In genomic region chr4:72935462-72935861, GRCh38 we compare ENCODE assay signal across 16 cellular contexts.
A peak's percentile ranks its signal among the peaks of the same experiment; 100 is the strongest.
DNase-seq lines count a peak whose midpoint lies in the region; ATAC-seq and TF ChIP-seq lines count a peak whose summit lies in the region.
"Had no signal": no experiment of that assay in that cellular context is flagged by ENCODE, and none has a peak within 500 bp of the region (broad histone marks: within the 10 kb centered on the region; RNA-seq: fewer than 3 reads in every experiment).

No MANE protein-coding gene starts in this region.

- H3K27me3 Mint-ChIP-seq in activated naive CD8-positive, alpha-beta T cell treated with anti-CD3 and anti-CD28 coated beads for 36 hours, result peaks cover 12% of the 10 kb centered on the region
- no peaks in the 10 kb centered on the region for H3K27me3 Mint-ChIP-seq in activated naive CD8-positive, alpha-beta T cell treated with anti-CD3 and anti-CD28 coated beads, Interleukin-2, amount 50 U/mL, for 24 hours
- H3K27me3 Mint-ChIP-seq: B cell had no signal

- no peak overlapping the region for H2BK12ac ChIP-seq in trophoblast cell (ENCODE audit: low read length)

- no peak overlapping the region for H3K4me3 Mint-ChIP-seq in activated naive CD8-positive, alpha-beta T cell treated with anti-CD3 and anti-CD28 coated beads for 36 hours
- no peak overlapping the region for H3K4me3 Mint-ChIP-seq in activated naive CD8-positive, alpha-beta T cell treated with anti-CD3 and anti-CD28 coated beads, Interleukin-2, amount 50 U/mL, for 24 hours
- H3K4me3 Mint-ChIP-seq: B cell; CD4-positive, alpha-beta T cell had no signal

- H3K9me3 ChIP-seq in trophoblast cell (ENCODE audit: insufficient read depth, low read depth, low read length), result no peaks in the 10 kb centered on the region
- H3K9me3 ChIP-seq: HAP-1 had no signal

- peaks cover 8% of the 10 kb centered on the region for H3K4me1 Mint-ChIP-seq in activated naive CD8-positive, alpha-beta T cell treated with anti-CD3 and anti-CD28 coated beads for 36 hours
- H3K4me1 Mint-ChIP-seq in activated naive CD8-positive, alpha-beta T cell treated with anti-CD3 and anti-CD28 coated beads, Interleukin-2, amount 50 U/mL, for 24 hours, result peaks cover 10% of the 10 kb centered on the region
- H3K4me1 Mint-ChIP-seq: B cell had no signal

- H2BK120ac ChIP-seq in trophoblast cell (ENCODE audit: insufficient read depth, low read length, poor library complexity), result no peak overlapping the region

- H4K12ac ChIP-seq in trophoblast cell (ENCODE audit: low read depth, low read length), result no peak overlapping the region

- no peak overlapping the region for H4K91ac ChIP-seq in trophoblast cell (ENCODE audit: low read depth, low read length)

- no peak overlapping the region for H3K14ac ChIP-seq in trophoblast cell (ENCODE audit: low read length)

- no peaks in the 10 kb centered on the region for H3K36me3 Mint-ChIP-seq in activated naive CD8-positive, alpha-beta T cell treated with anti-CD3 and anti-CD28 coated beads for 36 hours
- H3K36me3 Mint-ChIP-seq in activated naive CD8-positive, alpha-beta T cell treated with anti-CD3 and anti-CD28 coated beads, Interleukin-2, amount 50 U/mL, for 24 hours (ENCODE audit: low read depth), result no peaks in the 10 kb centered on the region

- H3K79me1 ChIP-seq in trophoblast cell (ENCODE audit: low read length), result peaks cover 2% of the 10 kb centered on the region

- no peaks in the 10 kb centered on the region for H3K27me3 ChIP-seq in trophoblast cell (ENCODE audit: insufficient read depth, low read length)

- H3K9ac ChIP-seq in trophoblast cell (ENCODE audit: low read length), result no peak overlapping the region

- no peaks in the 10 kb centered on the region for H3K9me3 Mint-ChIP-seq in activated naive CD8-positive, alpha-beta T cell treated with anti-CD3 and anti-CD28 coated beads for 36 hours
- no peaks in the 10 kb centered on the region for H3K9me3 Mint-ChIP-seq in activated naive CD8-positive, alpha-beta T cell treated with anti-CD3 and anti-CD28 coated beads, Interleukin-2, amount 50 U/mL, for 24 hours
- H3K9me3 Mint-ChIP-seq: CD4-positive, alpha-beta T cell had no signal

- no peak overlapping the region for H2AFZ ChIP-seq in trophoblast cell (ENCODE audit: insufficient read depth, low read length, poor library complexity)

- no peak overlapping the region for H3K4ac ChIP-seq in trophoblast cell (ENCODE audit: low read depth, low read length)

- no peak overlapping the region for H3K27ac Mint-ChIP-seq in activated naive CD8-positive, alpha-beta T cell treated with anti-CD3 and anti-CD28 coated beads for 36 hours
- no peak overlapping the region for H3K27ac Mint-ChIP-seq in activated naive CD8-positive, alpha-beta T cell treated with anti-CD3 and anti-CD28 coated beads, Interleukin-2, amount 50 U/mL, for 24 hours
- H3K27ac Mint-ChIP-seq: B cell; CD4-positive, alpha-beta T cell had no signal

- no CpG with 5 or more reads among the region's 1 CpG for WGBS in trophoblast cell (ENCODE audit: extremely low coverage, insufficient coverage, insufficient read length)

- no peak overlapping the region for H3K18ac ChIP-seq in trophoblast cell (ENCODE audit: low read length)

- no peak overlapping the region for H2AK5ac ChIP-seq in trophoblast cell (ENCODE audit: low read length)

- no peak for TF ChIP-seq RAD21 in Ishikawa (IDR thresholded peaks at IDR 0.05; ENCODE audit: low read depth)

- TF ChIP-seq EP300 in Ishikawa (IDR thresholded peaks at IDR 0.05; ENCODE audit: borderline replicate concordance), result no peak

- no peak overlapping the region for H2BK5ac ChIP-seq in trophoblast cell (ENCODE audit: low read depth, low read length, poor library complexity)

- no peak overlapping the region for H3K4me2 ChIP-seq in trophoblast cell (ENCODE audit: low read length)

- H3K23ac ChIP-seq in trophoblast cell (ENCODE audit: low read length), result no peak overlapping the region

- peak; percentile 3 for DNase-seq in activated naive CD8-positive, alpha-beta T cell treated with anti-CD3 and anti-CD28 coated beads for 36 hours
- DNase-seq in activated naive CD8-positive, alpha-beta T cell treated with anti-CD3 and anti-CD28 coated beads, Interleukin-2, amount 50 U/mL, for 24 hours, result no peak
- DNase-seq in trophoblast cell (peak; percentile 25 to 48), SIG-M5 (lab: John Stamatoyannopoulos, UW) (no peak)
- DNase-seq: ACHN; C1 segment of cervical spinal cord; Calu3; CD4-positive, alpha-beta T cell; DMS 273 treated with DMSO at 0.1 percent for 48 hours; KG1 had no signal

- ATAC-seq in activated naive CD8-positive, alpha-beta T cell treated with anti-CD3 and anti-CD28 coated beads, Interleukin-2, amount 50 U/mL, for 24 hours, result no peak
- ATAC-seq in GM21360 (IDR thresholded peaks at IDR 0.05; ENCODE audit: unreplicated experiment) (peak; percentile 57), GM18520 (IDR thresholded peaks at IDR 0.05; ENCODE audit: unreplicated experiment) (no peak), HG03095 (IDR thresholded peaks at IDR 0.05; ENCODE audit: unreplicated experiment) (no peak)

- H4K8ac ChIP-seq in trophoblast cell (ENCODE audit: low read depth, low read length), result no peak overlapping the region

- no peaks in the 10 kb centered on the region for H3K36me3 ChIP-seq in trophoblast cell (ENCODE audit: control insufficient read depth in 1 of 2, insufficient read depth in 2 of 2, low read length in 2 of 2)
- H3K36me3 ChIP-seq: HAP-1 had no signal

- H3K4me3 ChIP-seq in trophoblast cell (ENCODE audit: low read depth, low read length), result no peak overlapping the region
- H3K4me3 ChIP-seq: HAP-1 had no signal

- no peaks in the 10 kb centered on the region for H3K79me2 ChIP-seq in trophoblast cell (ENCODE audit: control insufficient read depth, insufficient read depth, low read length, poor library complexity)

- H3K27ac ChIP-seq in trophoblast cell (ENCODE audit: low read depth, low read length), result no peak overlapping the region

- H3K4me1 ChIP-seq in trophoblast cell (ENCODE audit: control insufficient read depth in 1 of 2, insufficient read depth in 2 of 2, low read length in 2 of 2), result peaks cover 0 to 4% of the 10 kb centered on the region in 2 experiments
- H3K4me1 ChIP-seq: HAP-1 had no signal

TF ChIP-seq in Ishikawa, 13 proteins besides CTCF, POLR2A, EP300 and RAD21:
- TF ChIP-seq TEAD4 (IDR thresholded peaks at IDR 0.05), result no peak
- TF ChIP-seq NFIC (IDR thresholded peaks at IDR 0.05), result 0 out of 2 replicates have a peak, but pooled peaks have one; percentile 13

Comparison
In these comparisons a context has a peak if more than half of its experiments do, and no peak if none do; other contexts are left out.
1. DNase-seq: peak in activated naive CD8-positive, alpha-beta T cell treated with anti-CD3 and anti-CD28 coated beads for 36 hours (single experiment) and trophoblast cell (2 of 2); none in activated naive CD8-positive, alpha-beta T cell treated with anti-CD3 and anti-CD28 coated beads, Interleukin-2, amount 50 U/mL, for 24 hours (single experiment) and SIG-M5 (single experiment).